12 cellular contexts compared by ENCODE assay signal in the genomic region with DNA sequence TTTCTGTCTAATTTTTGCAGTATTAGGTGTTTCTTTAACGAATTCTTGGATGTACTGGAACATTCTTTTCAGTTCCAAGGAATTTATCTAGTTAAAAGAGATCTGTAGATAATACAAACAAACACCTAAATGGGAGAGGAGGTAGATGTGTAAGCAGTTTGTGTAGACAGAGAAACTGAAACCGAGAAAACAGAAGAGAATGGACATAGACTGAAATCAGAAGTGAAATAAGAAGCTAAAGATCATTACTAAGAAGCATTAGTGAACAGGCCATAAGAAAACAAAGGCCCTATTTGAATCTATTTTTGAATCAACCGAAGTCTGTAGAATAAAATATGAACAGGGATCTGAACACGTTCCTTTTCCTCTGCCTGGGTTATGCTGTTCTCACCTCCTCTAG. TPM values are rescaled to one million over a fixed set of nuclear protein-coding genes. Genes with fewer than 3 reads are reported as not detected.
DNase-seq lines count a peak whose midpoint lies in the region; ATAC-seq and FAIRE-seq lines count a peak whose summit lies in the region.
"Had no signal": no experiment of that assay in that cellular context is flagged by ENCODE, and none has a peak within 500 bp of the region (broad histone marks: within the 10 kb centered on the region; RNA-seq: fewer than 3 reads in every experiment).

No MANE protein-coding gene starts in this region.

- H3K4me1 ChIP-seq in small intestine (ENCODE audit: control insufficient read depth in 2 of 2, insufficient read depth in 1 of 2, low read depth in 1 of 2, low read length in 1 of 2), result no peaks in the 10 kb centered on the region

- no peak overlapping the region for H3K4me3 ChIP-seq in small intestine (ENCODE audit: low read depth in 1 of 2, low read length in 2 of 2)

- no peak overlapping the region for H3K27ac ChIP-seq in small intestine (ENCODE audit: low read depth in 1 of 2, low read length in 1 of 2)

- H3K27me3 ChIP-seq in small intestine (ENCODE audit: control insufficient read depth in 2 of 2, insufficient read depth in 2 of 2, low read length in 2 of 2), result no peaks in the 10 kb centered on the region

- FAIRE-seq in small intestine (lab: Jason Lieb, UNC), result no peak

- WGBS in small intestine, 3 donors, result 12 to 39% (median 19%) methylated on average over 4 of the region's 4 CpGs

- no peaks in the 10 kb centered on the region for H3K36me3 ChIP-seq in small intestine (ENCODE audit: control insufficient read depth in 2 of 2, insufficient read depth in 2 of 2, low read length in 2 of 2)

- DNase-seq in small intestine (peak; percentile 35), NCI-H2196 treated with DMSO at 0.1 percent for 48 hours (lab: John Stamatoyannopoulos, UW; ENCODE audit: unreplicated experiment) (no peak), AG08395 (ENCODE audit: low spot score) (no peak), NCI-H128 (lab: John Stamatoyannopoulos, UW; ENCODE audit: unreplicated experiment) (no peak), NOMO-1 (lab: John Stamatoyannopoulos, UW; ENCODE audit: unreplicated experiment in 2 of 2) (no peak)
- DNase-seq: cerebellar nuclear complex, IMR-90, natural killer cell had no signal

- ATAC-seq in GM19025 (IDR thresholded peaks at IDR 0.05; ENCODE audit: low read depth, unreplicated experiment) (peak; percentile 100), GM21737 (IDR thresholded peaks at IDR 0.05; ENCODE audit: unreplicated experiment) (peak; percentile 98), HG03139 (IDR thresholded peaks at IDR 0.05; ENCODE audit: unreplicated experiment) (peak; percentile 99)
- ATAC-seq: activated CD4-positive, CD25-positive, alpha-beta regulatory T cell treated with anti-CD3 and anti-CD28 coated beads, Interleukin-2, amount 50 U/mL, for 24 hours; natural killer cell had no signal

- H3K9me3 ChIP-seq in small intestine (ENCODE audit: control insufficient read depth, low read depth), result no peaks in the 10 kb centered on the region

RNA-seq across cellular contexts. Expression of a gene that starts 26.5 kb away (rescaled TPM):
- polyA plus RNA-seq in small intestine, result 1 to 10 TPM; 1.6 to 2.7 (median 2.2) TPM
- polyA plus RNA-seq: IMR-90 had no signal
